Comparison of ENCODE assay signal across 8 cellular contexts in the genomic region with DNA sequence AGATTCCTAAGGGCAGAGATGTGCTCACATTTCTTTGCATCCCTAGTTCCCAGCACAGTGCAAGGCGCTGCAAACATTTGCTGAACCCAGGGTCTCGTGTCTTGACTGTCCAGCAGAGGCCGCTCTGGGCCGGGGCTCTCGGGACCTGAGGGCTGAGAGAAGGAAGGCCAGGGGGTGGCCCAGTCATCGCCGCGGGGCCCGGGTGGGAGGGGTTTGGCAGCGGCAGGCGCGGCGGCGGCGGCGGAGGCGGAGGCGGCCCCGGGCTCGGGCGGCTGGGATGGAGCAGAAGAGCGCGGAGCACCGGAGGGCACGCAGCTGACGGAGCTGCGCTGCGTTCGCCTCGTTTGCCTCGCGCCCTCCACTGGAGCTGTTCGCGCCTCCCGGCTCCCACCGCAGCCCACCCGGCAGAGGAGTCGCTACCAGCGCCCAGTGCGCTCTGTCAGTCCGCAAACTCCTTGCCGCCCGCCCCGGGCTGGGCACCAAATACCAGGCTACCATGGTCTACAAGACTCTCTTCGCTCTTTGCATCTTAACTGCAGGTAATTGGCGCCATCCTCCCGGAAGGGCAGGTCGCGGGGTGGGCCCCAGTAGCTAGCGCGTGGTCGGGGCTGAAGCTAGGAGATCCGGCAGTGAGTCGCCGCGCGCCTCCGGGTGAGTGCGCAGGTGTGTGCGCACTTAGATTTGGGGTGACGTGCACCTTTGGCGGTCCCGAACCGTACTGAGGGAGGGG. TPM values are rescaled to one million over a fixed set of nuclear protein-coding genes. Genes with fewer than 3 reads are reported as not detected.
DNase-seq lines count a peak whose midpoint lies in the region; ATAC-seq and TF ChIP-seq lines count a peak whose summit lies in the region.

A gene with protein sequence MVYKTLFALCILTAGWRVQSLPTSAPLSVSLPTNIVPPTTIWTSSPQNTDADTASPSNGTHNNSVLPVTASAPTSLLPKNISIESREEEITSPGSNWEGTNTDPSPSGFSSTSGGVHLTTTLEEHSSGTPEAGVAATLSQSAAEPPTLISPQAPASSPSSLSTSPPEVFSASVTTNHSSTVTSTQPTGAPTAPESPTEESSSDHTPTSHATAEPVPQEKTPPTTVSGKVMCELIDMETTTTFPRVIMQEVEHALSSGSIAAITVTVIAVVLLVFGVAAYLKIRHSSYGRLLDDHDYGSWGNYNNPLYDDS (plus strand): TSS at position 285 of the 730 bp plus-strand sequence. CDS start 212 bp downstream, at position 497.

- H2BK120ac ChIP-seq in mesendoderm (ENCODE audit: low read depth, low read length): no peak within 1 kb of the TSS

- H3K4me1 ChIP-seq in mesendoderm (ENCODE audit: control insufficient read depth, low read depth, low read length): no peaks in the 10 kb centered on the region

- H3K36me3 ChIP-seq in mesendoderm (ENCODE audit: control insufficient read depth, insufficient read depth, low read length): no peaks in the 10 kb centered on the region

- H4K5ac ChIP-seq in mesendoderm (ENCODE audit: low read length): no peak within 1 kb of the TSS

- no peak within 1 kb of the TSS for H3K27ac Mint-ChIP-seq in endothelial cell (ENCODE audit: unreplicated experiment)
- no peak within 1 kb of the TSS for H3K27ac Mint-ChIP-seq in stimulated activated effector memory CD8-positive, alpha-beta T cell treated with anti-CD3 and anti-CD28 coated beads, Interleukin-12 subunit alpha, Interleukin-12 subunit beta, amount 100 ng/mL, for 72 hours

- no peaks in the 10 kb centered on the region for H3K9me3 Mint-ChIP-seq in endothelial cell (ENCODE audit: unreplicated experiment)
- H3K9me3 Mint-ChIP-seq in stimulated activated effector memory CD8-positive, alpha-beta T cell treated with anti-CD3 and anti-CD28 coated beads, Interleukin-12 subunit alpha, Interleukin-12 subunit beta, amount 100 ng/mL, for 72 hours: no peaks in the 10 kb centered on the region

- H3K4me1 Mint-ChIP-seq in endothelial cell (ENCODE audit: unreplicated experiment): peaks cover 11% of the 10 kb centered on the region
- peaks cover 8% of the 10 kb centered on the region for H3K4me1 Mint-ChIP-seq in stimulated activated effector memory CD8-positive, alpha-beta T cell treated with anti-CD3 and anti-CD28 coated beads, Interleukin-12 subunit alpha, Interleukin-12 subunit beta, amount 100 ng/mL, for 72 hours

- H3K79me2 ChIP-seq in mesendoderm (ENCODE audit: control insufficient read depth, insufficient read depth, low read length): no peaks in the 10 kb centered on the region

- H3K27me3 Mint-ChIP-seq in endothelial cell (ENCODE audit: unreplicated experiment): peaks cover 17% of the 10 kb centered on the region

- peak within 1 kb of the TSS; percentile 59 for H3K56ac ChIP-seq in mesendoderm (ENCODE audit: low read length)

- peaks cover 20% of the 10 kb centered on the region for H3K27me3 ChIP-seq in mesendoderm (ENCODE audit: insufficient read depth, low read length, poor library complexity)

- H3K36me3 Mint-ChIP-seq in endothelial cell (ENCODE audit: low read depth, unreplicated experiment): no peaks in the 10 kb centered on the region
- no peaks in the 10 kb centered on the region for H3K36me3 Mint-ChIP-seq in stimulated activated effector memory CD8-positive, alpha-beta T cell treated with anti-CD3 and anti-CD28 coated beads, Interleukin-12 subunit alpha, Interleukin-12 subunit beta, amount 100 ng/mL, for 72 hours

- peak within 1 kb of the TSS; percentile 81 for H3K4me3 Mint-ChIP-seq in endothelial cell (ENCODE audit: unreplicated experiment)
- peak within 1 kb of the TSS; percentile 44 for H3K4me3 Mint-ChIP-seq in stimulated activated effector memory CD8-positive, alpha-beta T cell treated with anti-CD3 and anti-CD28 coated beads, Interleukin-12 subunit alpha, Interleukin-12 subunit beta, amount 100 ng/mL, for 72 hours

- H4K8ac ChIP-seq in mesendoderm (ENCODE audit: low read depth, low read length): no peak within 1 kb of the TSS

- no peak within 1 kb of the TSS for H2AK5ac ChIP-seq in mesendoderm (ENCODE audit: low read length)

- H2BK15ac ChIP-seq in mesendoderm (replicated peaks; ENCODE audit: low read depth): no peak within 1 kb of the TSS

- peak; percentile 14 to 47 for DNase-seq in stimulated activated CD4-positive, alpha-beta T cell treated with anti-CD3 and anti-CD28 coated beads, Interleukin-12 subunit alpha, Interleukin-12 subunit beta, amount 100 ng/mL, for 24 hours (ENCODE audit: low read depth in 2 of 2)
- no peak for DNase-seq in stimulated activated CD4-positive, alpha-beta T cell treated with anti-CD3 and anti-CD28 coated beads, Interleukin-12 subunit alpha, Interleukin-12 subunit beta, amount 100 ng/mL, for 4 hours
- DNase-seq in NCI-H1105 treated with DMSO at 0.1 percent for 48 hours (lab: John Stamatoyannopoulos, UW) (peak; percentile 68), T1000 (lab: John Stamatoyannopoulos, UW) (peak; percentile 55), endothelial cell (ENCODE audit: low spot score) (peak; percentile 91), mesendoderm (peak; percentile 91)
- DNase-seq in stimulated activated effector memory CD8-positive, alpha-beta T cell treated with anti-CD3 and anti-CD28 coated beads, Interleukin-12 subunit alpha, Interleukin-12 subunit beta, amount 100 ng/mL, for 72 hours (ENCODE audit: low spot score in 2 of 2): peak in 1 of 2 donors; percentile 49

- no CpG with 5 or more reads among the region's 64 CpGs for WGBS in mesendoderm (ENCODE audit: extremely low coverage, insufficient coverage, low lambda C conversion rate)

- TF ChIP-seq CTCF in endothelial cell (IDR thresholded peaks at IDR 0.05; ENCODE audit: unreplicated experiment): peak; percentile 60

- H3K18ac ChIP-seq in mesendoderm (ENCODE audit: low read length): no peak within 1 kb of the TSS

- peak; percentile 86 for ATAC-seq in HG02642 (IDR thresholded peaks at IDR 0.05; ENCODE audit: poor library complexity, unreplicated experiment)
- ATAC-seq in stimulated activated effector memory CD8-positive, alpha-beta T cell treated with anti-CD3 and anti-CD28 coated beads, Interleukin-12 subunit alpha, Interleukin-12 subunit beta, amount 100 ng/mL, for 72 hours: peak; percentile 70

- peak within 1 kb of the TSS; percentile 44 for H3K9ac ChIP-seq in mesendoderm (ENCODE audit: low read length)

- no peak within 1 kb of the TSS for H3K23ac ChIP-seq in mesendoderm (ENCODE audit: low read length)

- H2BK5ac ChIP-seq in mesendoderm (ENCODE audit: low read length): no peak within 1 kb of the TSS

- H3K27ac ChIP-seq in mesendoderm (ENCODE audit: low read depth, low read length): no peak within 1 kb of the TSS

- no peak within 1 kb of the TSS for H3K4ac ChIP-seq in mesendoderm (ENCODE audit: low read depth, low read length)

- H3K79me1 ChIP-seq in mesendoderm (ENCODE audit: low read length): no peaks in the 10 kb centered on the region

- H3K4me2 ChIP-seq in mesendoderm (ENCODE audit: low read length): peak within 1 kb of the TSS; percentile 92

- H3K4me3 ChIP-seq in mesendoderm (ENCODE audit: low read length): peak within 1 kb of the TSS; percentile 35

RNA-seq across cellular contexts. Expression of the gene that starts here (rescaled TPM):
- 0.18 TPM for total RNA-seq in endothelial cell (ENCODE audit: unreplicated experiment)
- 2.4 TPM for polyA plus RNA-seq in mesendoderm (2013, experiment 1 of 2)
- 2.7 TPM for polyA plus RNA-seq in mesendoderm (2013, experiment 2 of 2)

Comparison
In these comparisons a context has a peak if more than half of its experiments do, and no peak if none do; other contexts are left out.
1. Peak in DNase-seq in endothelial cell; RNA of the gene not detected or under 1 TPM.